ENCODE assay signal across 23 cellular contexts in the genomic region with DNA sequence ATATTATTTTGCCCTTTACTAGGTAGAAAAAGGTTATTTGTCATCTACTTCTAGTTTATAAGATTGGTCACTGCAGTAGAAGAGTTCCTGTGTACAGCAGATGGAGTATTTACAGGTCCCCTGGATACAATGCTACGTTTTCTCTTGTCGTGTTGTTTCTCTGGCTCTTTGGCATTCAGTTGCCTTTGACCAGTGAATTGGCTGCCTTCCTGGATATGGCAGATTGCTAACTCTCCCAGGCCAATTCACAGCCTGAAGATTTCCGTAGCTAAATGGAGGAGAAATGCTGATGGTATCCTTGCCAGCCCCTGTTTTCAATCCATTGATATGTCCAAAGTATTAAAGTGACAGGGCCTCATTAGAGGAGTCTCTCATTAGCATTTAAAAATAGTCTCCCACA. TPM values are rescaled to one million over a fixed set of nuclear protein-coding genes. Genes with fewer than 3 reads are reported as not detected.
DNase-seq lines count a peak whose midpoint lies in the region; ATAC-seq, FAIRE-seq and TF ChIP-seq lines count a peak whose summit lies in the region.
"Had no signal": no experiment of that assay in that cellular context is flagged by ENCODE, and none has a peak within 500 bp of the region (broad histone marks: within the 10 kb centered on the region; RNA-seq: fewer than 3 reads in every experiment).

No MANE protein-coding gene starts in this region.

- no peak overlapping the region for H3K9ac ChIP-seq in HepG2 (ENCODE audit: insufficient read depth, low read depth, low read length)
- H3K9ac ChIP-seq: neural progenitor cell had no signal

- POLR2A ChIA-PET in HepG2 (lab: Yijun Ruan, JAX): no interaction called here

- H3K27ac ChIP-seq in right lobe of liver (no peak overlapping the region), HepG2 (ENCODE audit: extremely low read length, insufficient read depth, low read length) (no peak overlapping the region), temporal lobe (ENCODE audit: low read depth, low read length) (peak overlapping the region; percentile 63)
- H3K27ac ChIP-seq: A549, C4-2B, left ventricle myocardium inferior, neural progenitor cell, SJCRH30 had no signal

- H3K27me3 ChIP-seq in right lobe of liver (no peaks in the 10 kb centered on the region), HepG2 (ENCODE audit: control insufficient read depth in 1 of 2, insufficient read depth in 2 of 2, low read length in 2 of 2) (no peaks in the 10 kb centered on the region)
- H3K27me3 ChIP-seq: neural progenitor cell, SJCRH30 had no signal

- no peak for TF ChIP-seq RAD21 in HepG2 (CRISPR knock-in tag; IDR thresholded peaks at IDR 0.05)

- WGBS in right lobe of liver (ENCODE audit: insufficient coverage, low coverage, low lambda C conversion rate, missing lambda C conversion rate): 37% methylated on average over 3 of the region's 3 CpGs
- 3% methylated on average over 2 of the region's 3 CpGs for WGBS in HepG2 (ENCODE audit: low lambda C conversion rate)

- H3K79me2 ChIP-seq in HepG2 (ENCODE audit: insufficient read depth, low read length): no peaks in the 10 kb centered on the region

- intact Hi-C loops in right lobe of liver (cut with DNase I): no loop called here
- intact Hi-C loops in HepG2 (cut with micrococcal nuclease; ENCODE audit: unreplicated experiment): no loop called here

- H4K20me1 ChIP-seq in HepG2 (ENCODE audit: insufficient read depth, low read length): no peaks in the 10 kb centered on the region

- no TSS peak for BruUV-seq in HepG2 (replicated peaks; lab: Mats Ljungman, UMichigan)

- no peak for FAIRE-seq in HepG2 (lab: Jason Lieb, UNC)
- FAIRE-seq: A549, K562 had no signal

- TF ChIP-seq EP300 in HepG2 (IDR thresholded peaks at IDR 0.05; ENCODE audit: low read depth in 2 of 2, low read length in 2 of 2) (no peak), HepG2 (CRISPR knock-in tag; IDR thresholded peaks at IDR 0.05; ENCODE audit: borderline replicate concordance) (no peak)

- TF ChIP-seq CTCF in right lobe of liver (IDR thresholded peaks at IDR 0.05) (no peak), HepG2 (CRISPR knock-in tag; IDR thresholded peaks at IDR 0.05) (no peak), cardiac fibroblast (IDR thresholded peaks at IDR 0.05; ENCODE audit: low read depth, low read length) (no peak), GM10266 (IDR thresholded peaks at IDR 0.05; ENCODE audit: control insufficient read depth, insufficient read depth, low read depth, missing control alignments) (no peak)

- H3K9me3 ChIP-seq in right lobe of liver: no peaks in the 10 kb centered on the region
- H3K9me3 ChIP-seq in HepG2 (ENCODE audit: low read length): no peaks in the 10 kb centered on the region
- H3K9me3 ChIP-seq: mucosa of descending colon, SJCRH30 had no signal

- DNase-seq in right lobe of liver: peak in 1 of 3 donors; percentile 58
- no peak for DNase-seq in HepG2 (ENCODE audit: low spot score)
- peak; percentile 6 to 41 for DNase-seq in cardiac fibroblast (ENCODE audit: low read depth in 2 of 2)
- peak; percentile 56 for DNase-seq in inferior parietal cortex (ENCODE audit: extremely low spot score)
- no peak for DNase-seq in GM10266 (ENCODE audit: extremely low spot score)
- DNase-seq: activated CD4-positive, alpha-beta T cell treated with anti-CD3 and anti-CD28 coated beads, Interleukin-2, amount 10 ng/mL, durations not matched to agents 24 days and 14 days; effector CD4-positive, alpha-beta T cell; left ventricle myocardium inferior; mucosa of descending colon; MV-4-11; NCI-H2029; NK-92 treated with Interleukin-12 subunit alpha and Interleukin-12 subunit beta, amount 100 ng/mL, for 24 hours; retina; SJCRH30 had no signal

- in situ Hi-C loops in HepG2 (cut with HindIII; ENCODE audit: extremely low pct_ligation_motif_present, low pct_unique_long_range_greater_than_20kb): no loop called here

- CTCF ChIA-PET in HepG2 (lab: Yijun Ruan, JAX; ENCODE audit: low intra/inter-chr PET ratio, low total read pairs): no interaction called here

- ATAC-seq in right lobe of liver: peak; percentile 64 to 91 (median 68)
- no peak for ATAC-seq in HepG2
- no peak for ATAC-seq in GM21825 (IDR thresholded peaks at IDR 0.05; ENCODE audit: unreplicated experiment)
- no peak for ATAC-seq in HG03442 (IDR thresholded peaks at IDR 0.05; ENCODE audit: unreplicated experiment)
- ATAC-seq: A549; activated T-helper 17 cell treated with anti-CD3 and anti-CD28 coated beads, Interleukin-2, amount 50 U/mL, for 72 hours; K562; mucosa of descending colon; Panc1 had no signal

- TF ChIP-seq POLR2A in right lobe of liver (IDR thresholded peaks at IDR 0.05): no peak
- TF ChIP-seq POLR2A in HepG2 (IDR thresholded peaks at IDR 0.05; ENCODE audit: insufficient read depth in 1 of 2, low read depth in 2 of 2, low read length in 2 of 2): no peak

- H3K36me3 ChIP-seq in right lobe of liver: no peaks in the 10 kb centered on the region
- H3K36me3 ChIP-seq in HepG2 (replicated peaks in 1 of 2; ENCODE audit: control insufficient read depth in 1 of 2, insufficient read depth in 2 of 2, low read length in 2 of 2): no peaks in the 10 kb centered on the region
- H3K36me3 ChIP-seq: left ventricle myocardium inferior, neural progenitor cell, SJCRH30 had no signal

- H3K4me2 ChIP-seq in HepG2 (ENCODE audit: low read depth, low read length): no peak overlapping the region
- H3K4me2 ChIP-seq: A549, neural progenitor cell had no signal

- H3K4me1 ChIP-seq in right lobe of liver (peaks cover 0 to 15% (median 0%) of the 10 kb centered on the region in 4 donors), HepG2 (ENCODE audit: insufficient read depth, low read length) (no peaks in the 10 kb centered on the region)
- H3K4me1 ChIP-seq: A549, left ventricle myocardium inferior, neural progenitor cell, SJCRH30 had no signal

- H3K4me3 ChIP-seq in right lobe of liver: no peak overlapping the region
- H3K4me3 ChIP-seq in HepG2 (replicated peaks in 1 of 3; ENCODE audit: insufficient read depth in 1 of 3, low read depth in 2 of 3, low read length in 3 of 3): no peak overlapping the region
- H3K4me3 ChIP-seq in cardiac fibroblast (replicated peaks in 1 of 2; ENCODE audit: low read depth in 2 of 2, low read length in 2 of 2): no peak overlapping the region
- H3K4me3 ChIP-seq: A549, K562, left ventricle myocardium inferior, mucosa of descending colon, neural progenitor cell, SJCRH30 had no signal

- H2AFZ ChIP-seq in HepG2 (ENCODE audit: low read length): no peak overlapping the region
- H2AFZ ChIP-seq: neural progenitor cell had no signal

TF ChIP-seq in HepG2, 621 proteins besides CTCF, POLR2A, EP300 and RAD21 (continues in another document):
- TF ChIP-seq, protein P1, sequence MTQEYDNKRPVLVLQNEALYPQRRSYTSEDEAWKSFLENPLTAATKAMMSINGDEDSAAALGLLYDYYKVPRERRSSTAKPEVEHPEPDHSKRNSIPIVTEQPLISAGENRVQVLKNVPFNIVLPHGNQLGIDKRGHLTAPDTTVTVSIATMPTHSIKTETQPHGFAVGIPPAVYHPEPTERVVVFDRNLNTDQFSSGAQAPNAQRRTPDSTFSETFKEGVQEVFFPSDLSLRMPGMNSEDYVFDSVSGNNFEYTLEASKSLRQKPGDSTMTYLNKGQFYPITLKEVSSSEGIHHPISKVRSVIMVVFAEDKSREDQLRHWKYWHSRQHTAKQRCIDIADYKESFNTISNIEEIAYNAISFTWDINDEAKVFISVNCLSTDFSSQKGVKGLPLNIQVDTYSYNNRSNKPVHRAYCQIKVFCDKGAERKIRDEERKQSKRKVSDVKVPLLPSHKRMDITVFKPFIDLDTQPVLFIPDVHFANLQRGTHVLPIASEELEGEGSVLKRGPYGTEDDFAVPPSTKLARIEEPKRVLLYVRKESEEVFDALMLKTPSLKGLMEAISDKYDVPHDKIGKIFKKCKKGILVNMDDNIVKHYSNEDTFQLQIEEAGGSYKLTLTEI (CRISPR knock-in tag; conservative IDR thresholded peaks at IDR 0.05): no peak

RNA-seq across cellular contexts. Expression of a gene that starts 32.5 kb away (rescaled TPM):
- 10 to 100 TPM; 15.8 to 28.7 (median 21.6) TPM for total RNA-seq in right lobe of liver
- 17.7 and 21.1 TPM in 2 replicates for total RNA-seq in HepG2 (2016; rRNA removed; fragmentation: Illumina TruSeq; extraction: Trizol)
- total RNA-seq in HepG2 (2016; cell fraction: cytosol; rRNA removed; fragmentation: Illumina TruSeq; extraction: Trizol; ENCODE audit: low read depth): 3.9 TPM in 2 replicates
- total RNA-seq in HepG2 (2016; cell fraction: insoluble cytoplasmic fraction; rRNA removed; fragmentation: Illumina TruSeq; extraction: Trizol): 16.0 and 22.9 TPM in 2 replicates
- total RNA-seq in HepG2 (2016; cell fraction: membrane; rRNA removed; fragmentation: Illumina TruSeq; extraction: Trizol): 9.6 and 12.7 TPM in 2 replicates
- total RNA-seq in HepG2 (2016; cell fraction: nucleus; rRNA removed; fragmentation: Illumina TruSeq; extraction: Trizol): 15.9 and 16.4 TPM in 2 replicates
- 12.1 and 16.5 TPM in 2 replicates for polyA plus RNA-seq in HepG2 (2011; rRNA removed)
- 6.6 and 12.2 TPM in 2 replicates for polyA plus RNA-seq in HepG2 (2011; cell fraction: cytosol; rRNA removed)
- 11.5 and 15.2 TPM in 2 replicates for polyA plus RNA-seq in HepG2 (2011; cell fraction: nucleus; rRNA removed)
- polyA plus RNA-seq in HepG2 (2012): 13.3 and 16.7 TPM in 2 replicates
- polyA plus RNA-seq in HepG2 (2016; cell fraction: cytosol; fragmentation: Illumina TruSeq; extraction: Trizol; ENCODE audit: low read depth): 0.83 and 1.0 TPM in 2 replicates
- 19.8 and 20.8 TPM in 2 replicates for polyA plus RNA-seq in HepG2 (2016; cell fraction: insoluble cytoplasmic fraction; fragmentation: Illumina TruSeq; extraction: Trizol; ENCODE audit: low read depth)
- polyA plus RNA-seq in HepG2 (2016; cell fraction: membrane; fragmentation: Illumina TruSeq; extraction: Trizol; ENCODE audit: low read depth): 6.1 and 6.3 TPM in 2 replicates
- polyA plus RNA-seq in HepG2 (2016; cell fraction: nucleus; fragmentation: Illumina TruSeq; extraction: Trizol; ENCODE audit: insufficient read depth, low read depth): 13.6 and 15.9 TPM in 2 replicates
- 9.6 and 14.4 TPM in 2 replicates for polyA minus RNA-seq in HepG2 (2011; rRNA and poly(A)+ RNA removed; ENCODE audit: low replicate concordance)
- polyA minus RNA-seq in HepG2 (2011; cell fraction: cytosol; rRNA and poly(A)+ RNA removed): 18.0 and 30.7 TPM in 2 replicates
- polyA minus RNA-seq in HepG2 (2011; cell fraction: nucleus; rRNA and poly(A)+ RNA removed): 19.4 and 24.0 TPM in 2 replicates
- 151 TPM for total RNA-seq in temporal lobe

Comparison
In these comparisons a context has a peak if more than half of its experiments do, and no peak if none do; other contexts are left out.
1. ATAC-seq: peak in right lobe of liver (4 of 4); none in HepG2 (single experiment), GM21825 (single experiment) and HG03442 (single experiment).
2. DNase-seq: peak in cardiac fibroblast (2 of 2) and inferior parietal cortex (single experiment); none in HepG2 (single experiment) and GM10266 (single experiment).